In genomic region chr4:25107827-25108516, GRCh38 we compare ENCODE assay signal across 19 cellular contexts. TPM values are rescaled to one million over a fixed set of nuclear protein-coding genes. Genes with fewer than 3 reads are reported as not detected.
DNase-seq lines count a peak whose midpoint lies in the region; ATAC-seq, FAIRE-seq and TF ChIP-seq lines count a peak whose summit lies in the region.
"Had no signal": no experiment of that assay in that cellular context is flagged by ENCODE, and none has a peak within 500 bp of the region (broad histone marks: within the 10 kb centered on the region; RNA-seq: fewer than 3 reads in every experiment).

No MANE protein-coding gene starts in this region.

- peak overlapping the region; percentile 64 for H3K27ac ChIP-seq in left ventricle myocardium inferior (replicated peaks)
- H3K27ac ChIP-seq in transverse colon, result no peak overlapping the region
- H3K27ac ChIP-seq: gastroesophageal sphincter, neural progenitor cell had no signal

- WGBS in transverse colon (ENCODE audit: low coverage in 1 of 2), 2 donors, result 37 to 60% methylated on average over 2 to 6 of the region's 6 CpGs

- FAIRE-seq in urothelium cell line (lab: Jason Lieb, UNC), result no peak
- FAIRE-seq: colon had no signal

- H3K36me3 ChIP-seq in left ventricle myocardium inferior (no peaks in the 10 kb centered on the region), transverse colon (no peaks in the 10 kb centered on the region)
- H3K36me3 ChIP-seq: gastroesophageal sphincter, MG63, neural progenitor cell had no signal

- intact Hi-C loops in Right ventricle myocardium inferior (cut with DNase I), result no loop called here
- intact Hi-C loops in cardiac septum (cut with DNase I), result no loop called here
- intact Hi-C loops in left ventricle myocardium inferior (cut with micrococcal nuclease), result no loop called here
- intact Hi-C loops in transverse colon (cut with DNase I; ENCODE audit: low total_unique reads), result no loop called here

- no peak for TF ChIP-seq EP300 in transverse colon (IDR thresholded peaks at IDR 0.05; ENCODE audit: low read depth)

- no peaks in the 10 kb centered on the region for H3K27me3 ChIP-seq in left ventricle myocardium inferior (ENCODE audit: low read depth)
- peaks cover 7% of the 10 kb centered on the region for H3K27me3 ChIP-seq in transverse colon
- H3K27me3 ChIP-seq: gastroesophageal sphincter, MG63, neural progenitor cell had no signal

- ATAC-seq in Right ventricle myocardium inferior (peak; percentile 65), GM18868 (IDR thresholded peaks at IDR 0.05; ENCODE audit: unreplicated experiment) (no peak)
- ATAC-seq: gastroesophageal sphincter had no signal

- TF ChIP-seq CTCF in left ventricle myocardium inferior (IDR thresholded peaks at IDR 0.05; ENCODE audit: borderline replicate concordance) (no peak), transverse colon (IDR thresholded peaks at IDR 0.05) (no peak)

- H3K9me3 ChIP-seq in left ventricle myocardium inferior (replicated peaks) (no peaks in the 10 kb centered on the region), transverse colon (no peaks in the 10 kb centered on the region)
- H3K9me3 ChIP-seq: gastroesophageal sphincter, MG63 had no signal

- H3K4me1 ChIP-seq in left ventricle myocardium inferior (peaks cover 33% of the 10 kb centered on the region), transverse colon (no peaks in the 10 kb centered on the region)

- no peak for DNase-seq in Right ventricle myocardium inferior (ENCODE audit: missing footprints)
- no peak for DNase-seq in cardiac septum (ENCODE audit: low spot score)
- DNase-seq in NCI-H510A (lab: John Stamatoyannopoulos, UW), result peak; percentile 5
- peak; percentile 58 for DNase-seq in left ventricle myocardium inferior
- DNase-seq in transverse colon, result peak; percentile 21
- DNase-seq in urothelium cell line (ENCODE audit: low spot score), result no peak
- DNase-seq in islet precursor cell, result no peak
- DNase-seq: activated CD4-positive, alpha-beta T cell treated with anti-CD3 and anti-CD28 coated beads for 48 hours; activated CD8-positive, alpha-beta memory T cell treated with anti-CD3 and anti-CD28 coated beads, Interleukin-2, amount 50 U/mL, for 48 hours; aorta; GDM1; mesenchymal stem cell; MG63; NCI-H2081; retina had no signal

- no peak overlapping the region for H3K4me3 ChIP-seq in left ventricle myocardium inferior
- H3K4me3 ChIP-seq in transverse colon, result no peak overlapping the region
- H3K4me3 ChIP-seq: gastroesophageal sphincter, MG63, neural progenitor cell had no signal

- no peak for TF ChIP-seq POLR2A in transverse colon (IDR thresholded peaks at IDR 0.05)

- in situ Hi-C loops in transverse colon (cut with MboI; ENCODE audit: low pct_ligation_motif_present in 1 of 4, low pct_unique_long_range_greater_than_20kb in 1 of 4, low sequenced_read_pairs in 3 of 4), result no loop called here

RNA-seq across cellular contexts. Expression of gene SEPSECS, which starts 52.3 kb away (rescaled TPM):
- total RNA-seq in Right ventricle myocardium inferior (5.4 TPM), cardiac septum (6.6 TPM), left ventricle myocardium inferior (4.9 TPM), transverse colon (10 to 100 TPM in 3 of 4 donors, 1 to 10 TPM in 1; 4.6 to 19.2 (median 16.5) TPM)

Comparison
In these comparisons a context has a peak if more than half of its experiments do, and no peak if none do; other contexts are left out.
1. DNase-seq: peak in NCI-H510A (single experiment), left ventricle myocardium inferior (single experiment) and transverse colon (single experiment); none in Right ventricle myocardium inferior (single experiment), cardiac septum (single experiment), urothelium cell line (single experiment) and islet precursor cell (single experiment).